ENCODE assay signal across 8 cellular contexts in genomic region chr11:63986156-63986931, GRCh38. TPM values are rescaled to one million over a fixed set of nuclear protein-coding genes. Genes with fewer than 3 reads are reported as not detected.
DNase-seq lines count a peak whose midpoint lies in the region; ATAC-seq and TF ChIP-seq lines count a peak whose summit lies in the region.

Gene OTUB1 (plus strand): TSS chr11:63986438. CDS start chr11:63986457, 19 bp downstream.

- H3K4me3 ChIP-seq in HFF-Myc (replicated peaks; ENCODE audit: low read depth, low read length), result peak within 1 kb of the TSS; percentile 95

- ATAC-seq in SK-N-SH treated with all-trans-retinoic acid at 6 μM for 48 hours, result peak; percentile 96

- H3K36me3 Mint-ChIP-seq in activated naive CD4-positive, alpha-beta T cell treated with anti-CD3 and anti-CD28 coated beads, Interleukin-2, amount 50 U/mL, for 24 hours, result peaks cover 9% of the 10 kb centered on the region

- H3K27ac Mint-ChIP-seq in activated naive CD4-positive, alpha-beta T cell treated with anti-CD3 and anti-CD28 coated beads, Interleukin-2, amount 50 U/mL, for 24 hours, result peak within 1 kb of the TSS; percentile 99

- H3K9me3 Mint-ChIP-seq in activated naive CD4-positive, alpha-beta T cell treated with anti-CD3 and anti-CD28 coated beads, Interleukin-2, amount 50 U/mL, for 24 hours, result no peaks in the 10 kb centered on the region

- TF ChIP-seq CTCF in HFF-Myc (IDR thresholded peaks at IDR 0.05; ENCODE audit: low read depth, low read length, missing control alignments), result no peak

- H3K27me3 Mint-ChIP-seq in activated naive CD4-positive, alpha-beta T cell treated with anti-CD3 and anti-CD28 coated beads, Interleukin-2, amount 50 U/mL, for 24 hours, result no peaks in the 10 kb centered on the region

- H3K4me1 Mint-ChIP-seq in activated naive CD4-positive, alpha-beta T cell treated with anti-CD3 and anti-CD28 coated beads, Interleukin-2, amount 50 U/mL, for 24 hours, result peaks cover 27% of the 10 kb centered on the region

- H3K27ac ChIP-seq in temporal lobe (ENCODE audit: low read depth, low read length), result peak within 1 kb of the TSS; percentile 59

- peak within 1 kb of the TSS; percentile 99 for H3K4me3 Mint-ChIP-seq in activated naive CD4-positive, alpha-beta T cell treated with anti-CD3 and anti-CD28 coated beads, Interleukin-2, amount 50 U/mL, for 24 hours

- peak; percentile 78 for DNase-seq in GDM1 (lab: John Stamatoyannopoulos, UW)
- DNase-seq in HFF-Myc (ENCODE audit: extremely low read depth, low read depth), result peak; percentile 66
- peak; percentile 84 for DNase-seq in NCI-H1048 (lab: John Stamatoyannopoulos, UW)
- no peak for DNase-seq in glomerular endothelial cell (ENCODE audit: extremely low read depth, low read depth, low spot score)
- peak; percentile 88 for DNase-seq in occipital lobe (lab: John Stamatoyannopoulos, UW)

TF ChIP-seq in SK-N-SH treated with all-trans-retinoic acid at 6 μM for 48 hours, 23 proteins besides CTCF, POLR2A, EP300 and RAD21:
- no peak for TF ChIP-seq ARNTL (CRISPR knock-in tag; IDR thresholded peaks at IDR 0.05; ENCODE audit: borderline replicate concordance, low read depth)
- 0 out of 2 replicates have a peak, but pooled peaks have one; percentile 38 for TF ChIP-seq ZFP3 (CRISPR knock-in tag; IDR thresholded peaks at IDR 0.05)
- no peak for TF ChIP-seq ZNF565 (CRISPR knock-in tag; conservative IDR thresholded peaks at IDR 0.05; ENCODE audit: low read depth)
- TF ChIP-seq ZNF8 (CRISPR knock-in tag; IDR thresholded peaks at IDR 0.05), result no peak
- no peak for TF ChIP-seq SNAI2 (CRISPR knock-in tag; IDR thresholded peaks at IDR 0.05)
- TF ChIP-seq CSDC2 (CRISPR knock-in tag; IDR thresholded peaks at IDR 0.05), result 0 out of 2 replicates have a peak, but pooled peaks have one; percentile 32
- TF ChIP-seq CSRNP3 (CRISPR knock-in tag; IDR thresholded peaks at IDR 0.05), result no peak
- no peak for TF ChIP-seq TCF4 (CRISPR knock-in tag; IDR thresholded peaks at IDR 0.05; ENCODE audit: borderline replicate concordance)
- no peak for TF ChIP-seq CREB5 (CRISPR knock-in tag; IDR thresholded peaks at IDR 0.05; ENCODE audit: low read depth)
- TF ChIP-seq PATZ1 (CRISPR knock-in tag; IDR thresholded peaks at IDR 0.05; ENCODE audit: borderline replicate concordance), result no peak
- TF ChIP-seq GLIS3 (CRISPR knock-in tag; IDR thresholded peaks at IDR 0.05), result 0 out of 2 replicates have a peak, but pooled peaks have one; percentile 20
- no peak for TF ChIP-seq PPARA (CRISPR knock-in tag; IDR thresholded peaks at IDR 0.05; ENCODE audit: borderline replicate concordance)
- no peak for TF ChIP-seq ZFP30 (CRISPR knock-in tag; IDR thresholded peaks at IDR 0.05)
- no peak for TF ChIP-seq ZNF70 (CRISPR knock-in tag; IDR thresholded peaks at IDR 0.05)
- TF ChIP-seq OSR1 (CRISPR knock-in tag; IDR thresholded peaks at IDR 0.05), result no peak
- no peak for TF ChIP-seq ESRRG (CRISPR knock-in tag; IDR thresholded peaks at IDR 0.05)
- no peak for TF ChIP-seq TOX (CRISPR knock-in tag; IDR thresholded peaks at IDR 0.05; ENCODE audit: borderline replicate concordance)
- no peak for TF ChIP-seq RARB (CRISPR knock-in tag; IDR thresholded peaks at IDR 0.05)
- no peak for TF ChIP-seq ISL1 (CRISPR knock-in tag; IDR thresholded peaks at IDR 0.05)
- TF ChIP-seq ZC3H10 (CRISPR knock-in tag; IDR thresholded peaks at IDR 0.05), result no peak
- no peak for TF ChIP-seq POU6F1 (CRISPR knock-in tag; IDR thresholded peaks at IDR 0.05; ENCODE audit: borderline replicate concordance, low read depth)
- TF ChIP-seq BACH2 (CRISPR knock-in tag; IDR thresholded peaks at IDR 0.05; ENCODE audit: borderline replicate concordance), result no peak

RNA-seq across cellular contexts. Expression of gene OTUB1, which starts in this region (rescaled TPM):
- 97.1 and 117 TPM in 2 replicates for total RNA-seq in glomerular endothelial cell
- 25.3 TPM for total RNA-seq in occipital lobe
- 34.9 TPM for total RNA-seq in temporal lobe
